Comparison of ENCODE assay signal across 17 cellular contexts in the genomic region with DNA sequence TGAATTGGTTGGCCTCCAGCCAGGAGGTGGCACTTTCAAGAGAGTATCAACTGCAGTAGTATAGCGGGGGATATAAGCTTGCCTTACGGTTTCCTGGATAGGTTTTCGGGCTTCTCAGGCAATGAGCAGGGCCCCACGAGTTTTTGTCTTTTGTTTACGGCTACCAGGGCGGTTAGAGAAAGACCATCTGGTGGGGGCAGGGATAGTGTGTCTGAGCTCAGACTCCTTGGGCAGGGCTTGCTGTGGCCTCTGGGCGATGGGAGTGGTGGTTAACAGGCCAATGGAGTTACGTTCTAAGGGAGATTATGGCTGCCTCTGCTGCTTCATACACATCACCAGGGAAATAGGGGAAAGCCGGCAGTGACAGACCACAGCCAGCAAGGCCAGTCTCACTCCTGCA.
"Had no signal": no experiment of that assay in that cellular context is flagged by ENCODE, and none has a peak within 500 bp of the region (broad histone marks: within the 10 kb centered on the region; RNA-seq: fewer than 3 reads in every experiment).

No MANE protein-coding gene starts in this region.

- ATAC-seq: gastroesophageal sphincter; mucosa of descending colon; naive thymus-derived CD8-positive, alpha-beta T cell; stimulated activated naive CD8-positive, alpha-beta T cell treated with anti-CD3 and anti-CD28 coated beads, Interleukin-15, Interleukin-2, amounts not matched to agents 100 U/mL and 50 U/mL, for 24 hours; T-cell had no signal

- H3K4me1 Mint-ChIP-seq: naive thymus-derived CD8-positive, alpha-beta T cell had no signal

- DNase-seq: activated CD4-positive, alpha-beta T cell treated with anti-CD3 and anti-CD28 coated beads for 48 hours; activated naive CD4-positive, alpha-beta T cell treated with anti-CD3 and anti-CD28 coated beads, Interleukin-2, amount 10 ng/mL, durations not matched to agents 7 days and 5 days; activated T-cell treated with anti-CD3 and anti-CD28 coated beads for 4 hours; caudate nucleus; colonic mucosa; kidney glomerular epithelial cell; naive thymus-derived CD8-positive, alpha-beta T cell; stimulated activated CD4-positive, alpha-beta T cell treated with anti-CD3 and anti-CD28 coated beads, Interleukin-12 subunit alpha, Interleukin-12 subunit beta, amount 100 ng/mL, for 4 hours; stimulated activated naive CD8-positive, alpha-beta T cell treated with anti-CD3 and anti-CD28 coated beads, Interleukin-15, Interleukin-2, amounts not matched to agents 100 U/mL and 50 U/mL, for 24 hours; T-cell; upper lobe of left lung had no signal

- H3K27me3 ChIP-seq: colonic mucosa, gastroesophageal sphincter, suprapubic skin, upper lobe of left lung had no signal

- H3K4me3 ChIP-seq: colonic mucosa, gastroesophageal sphincter, lung, mucosa of descending colon, suprapubic skin, upper lobe of left lung had no signal

- H3K9me3 ChIP-seq: colonic mucosa, mucosa of descending colon, suprapubic skin, upper lobe of left lung had no signal

- H3K36me3 ChIP-seq: colonic mucosa, gastroesophageal sphincter, suprapubic skin, upper lobe of left lung had no signal

- H3K4me1 ChIP-seq: colonic mucosa, gastroesophageal sphincter, suprapubic skin, upper lobe of left lung had no signal

- H3K27ac ChIP-seq: colonic mucosa, epithelial cell of prostate, gastroesophageal sphincter, suprapubic skin, upper lobe of left lung, VCaP had no signal

- H3K4me3 Mint-ChIP-seq: activated naive CD4-positive, alpha-beta T cell treated with anti-CD3 and anti-CD28 coated beads, Interleukin-2, amount 10 ng/mL, durations not matched to agents 7 days and 5 days; naive thymus-derived CD8-positive, alpha-beta T cell; T-cell had no signal

- H3K27ac Mint-ChIP-seq: activated naive CD4-positive, alpha-beta T cell treated with anti-CD3 and anti-CD28 coated beads, Interleukin-2, amount 10 ng/mL, durations not matched to agents 7 days and 5 days; T-cell had no signal

- H3K27me3 Mint-ChIP-seq: activated naive CD4-positive, alpha-beta T cell treated with anti-CD3 and anti-CD28 coated beads, Interleukin-2, amount 10 ng/mL, durations not matched to agents 7 days and 5 days; naive thymus-derived CD8-positive, alpha-beta T cell; T-cell had no signal
